In the genomic region with DNA sequence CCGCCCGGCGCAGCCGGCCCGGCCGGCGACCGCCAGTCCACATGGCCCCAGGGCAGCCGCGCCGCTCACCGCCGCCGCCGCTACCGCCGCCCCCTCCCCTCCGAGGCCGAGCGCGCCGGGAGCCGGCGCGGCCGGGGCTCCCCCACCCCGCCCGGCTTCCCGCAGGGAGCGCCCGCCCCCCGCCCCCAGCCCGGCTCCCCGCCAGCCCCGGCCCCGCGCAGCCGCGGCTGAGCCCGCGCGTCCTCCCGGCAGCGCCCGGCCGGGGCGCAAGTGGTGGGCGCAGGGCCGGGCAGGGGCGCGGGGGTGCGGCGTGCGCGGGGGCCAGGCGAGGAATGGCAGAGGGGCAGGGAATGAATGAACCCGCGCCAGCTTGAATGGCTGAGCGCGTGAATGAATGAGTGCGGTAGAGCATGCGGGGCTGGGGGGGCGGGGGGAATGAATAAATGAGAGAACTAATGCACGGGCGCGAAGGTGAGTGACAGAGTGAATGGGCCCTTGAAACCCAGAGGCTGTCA, we compare ENCODE assay signal across 9 cellular contexts. TPM values are rescaled to one million over a fixed set of nuclear protein-coding genes. Genes with fewer than 3 reads are reported as not detected.
DNase-seq lines count a peak whose midpoint lies in the region; ATAC-seq and TF ChIP-seq lines count a peak whose summit lies in the region.
"Had no signal": no experiment of that assay in that cellular context is flagged by ENCODE, and none has a peak within 500 bp of the region (broad histone marks: within the 10 kb centered on the region; RNA-seq: fewer than 3 reads in every experiment).

A gene with protein sequence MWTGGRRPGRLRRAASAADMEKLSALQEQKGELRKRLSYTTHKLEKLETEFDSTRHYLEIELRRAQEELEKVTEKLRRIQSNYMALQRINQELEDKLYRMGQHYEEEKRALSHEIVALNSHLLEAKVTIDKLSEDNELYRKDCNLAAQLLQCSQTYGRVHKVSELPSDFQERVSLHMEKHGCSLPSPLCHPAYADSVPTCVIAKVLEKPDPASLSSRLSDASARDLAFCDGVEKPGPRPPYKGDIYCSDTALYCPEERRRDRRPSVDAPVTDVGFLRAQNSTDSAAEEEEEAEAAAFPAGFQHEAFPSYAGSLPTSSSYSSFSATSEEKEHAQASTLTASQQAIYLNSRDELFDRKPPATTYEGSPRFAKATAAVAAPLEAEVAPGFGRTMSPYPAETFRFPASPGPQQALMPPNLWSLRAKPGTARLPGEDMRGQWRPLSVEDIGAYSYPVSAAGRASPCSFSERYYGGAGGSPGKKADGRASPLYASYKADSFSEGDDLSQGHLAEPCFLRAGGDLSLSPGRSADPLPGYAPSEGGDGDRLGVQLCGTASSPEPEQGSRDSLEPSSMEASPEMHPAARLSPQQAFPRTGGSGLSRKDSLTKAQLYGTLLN (minus strand): TSS at position 170 of the 515 bp plus-strand sequence. CDS start 127 bp downstream, at position 43.

- TF ChIP-seq CTCF in body of pancreas (IDR thresholded peaks at IDR 0.05), result no peak
- no peak for TF ChIP-seq CTCF in lower leg skin (IDR thresholded peaks at IDR 0.05)

- peaks cover 2% of the 10 kb centered on the region for H3K4me1 Mint-ChIP-seq in activated CD8-positive, alpha-beta memory T cell treated with anti-CD3 and anti-CD28 coated beads, Interleukin-2, amount 10 ng/mL, durations not matched to agents 7 days and 5 days

- H3K36me3 ChIP-seq in body of pancreas (replicated peaks in 1 of 2; ENCODE audit: insufficient read depth in 1 of 2, low read depth in 2 of 2), result no peaks in the 10 kb centered on the region
- H3K36me3 ChIP-seq in thymus (ENCODE audit: control insufficient read depth, insufficient read depth), result no peaks in the 10 kb centered on the region

- H3K4me3 ChIP-seq in body of pancreas (peak within 1 kb of the TSS; percentile 21 to 25), lower leg skin (ENCODE audit: low read depth, poor library complexity, severe bottlenecking) (peak within 1 kb of the TSS; percentile 32), thymus (ENCODE audit: low read length) (peak within 1 kb of the TSS; percentile 45)

- TF ChIP-seq POLR2A in body of pancreas (IDR thresholded peaks at IDR 0.05) (no peak), lower leg skin (IDR thresholded peaks at IDR 0.05) (no peak)

- H3K27ac ChIP-seq in body of pancreas (no peak within 1 kb of the TSS), thymus (ENCODE audit: low read depth) (no peak within 1 kb of the TSS)

- H3K9me3 Mint-ChIP-seq in activated CD8-positive, alpha-beta memory T cell treated with anti-CD3 and anti-CD28 coated beads, Interleukin-2, amount 10 ng/mL, durations not matched to agents 7 days and 5 days (ENCODE audit: low read depth), result no peaks in the 10 kb centered on the region

- H3K9me3 ChIP-seq in body of pancreas (no peaks in the 10 kb centered on the region), thymus (ENCODE audit: control insufficient read depth) (no peaks in the 10 kb centered on the region)

- H3K4me1 ChIP-seq in body of pancreas (peaks cover 13% of the 10 kb centered on the region), thymus (ENCODE audit: control insufficient read depth, insufficient read depth, low read length) (no peaks in the 10 kb centered on the region)

- H3K4me3 Mint-ChIP-seq in activated CD8-positive, alpha-beta memory T cell treated with anti-CD3 and anti-CD28 coated beads, Interleukin-2, amount 10 ng/mL, durations not matched to agents 7 days and 5 days, result peak within 1 kb of the TSS; percentile 41

- ATAC-seq in activated CD8-positive, alpha-beta memory T cell treated with anti-CD3 and anti-CD28 coated beads, Interleukin-2, amount 10 ng/mL, durations not matched to agents 7 days and 5 days, result no peak
- no peak for ATAC-seq in body of pancreas

- H3K36me3 Mint-ChIP-seq in activated CD8-positive, alpha-beta memory T cell treated with anti-CD3 and anti-CD28 coated beads, Interleukin-2, amount 10 ng/mL, durations not matched to agents 7 days and 5 days, result no peaks in the 10 kb centered on the region

- H3K27me3 ChIP-seq in body of pancreas (no peaks in the 10 kb centered on the region), thymus (ENCODE audit: control insufficient read depth, insufficient read depth) (peaks cover 42% of the 10 kb centered on the region)

- H3K27ac Mint-ChIP-seq in activated CD8-positive, alpha-beta memory T cell treated with anti-CD3 and anti-CD28 coated beads, Interleukin-2, amount 10 ng/mL, durations not matched to agents 7 days and 5 days, result no peak within 1 kb of the TSS

- no peak for DNase-seq in activated CD8-positive, alpha-beta memory T cell treated with anti-CD3 and anti-CD28 coated beads, Interleukin-2, amount 10 ng/mL, durations not matched to agents 7 days and 5 days
- DNase-seq in activated CD8-positive, alpha-beta memory T cell treated with anti-CD3 and anti-CD28 coated beads for 24 hours, result no peak
- DNase-seq in body of pancreas, result no peak
- DNase-seq in lower leg skin (ENCODE audit: low spot score in 2 of 2), result no peak
- no peak for DNase-seq in NK-92 treated with Interleukin-12 subunit alpha and Interleukin-12 subunit beta, amount 100 ng/mL, for 24 hours (lab: John Stamatoyannopoulos, UW)
- DNase-seq in superior temporal gyrus (ENCODE audit: extremely low spot score), result no peak
- no peak for DNase-seq in AG08395 (ENCODE audit: low spot score)

- peaks cover 41% of the 10 kb centered on the region for H3K27me3 Mint-ChIP-seq in activated CD8-positive, alpha-beta memory T cell treated with anti-CD3 and anti-CD28 coated beads, Interleukin-2, amount 10 ng/mL, durations not matched to agents 7 days and 5 days

- 0 to 1% methylated on average over 12 to 21 of the region's 66 CpGs for WGBS in body of pancreas, 2 donors
- WGBS in lower leg skin, 2 donors, result 3 to 4% methylated on average over 15 to 31 of the region's 66 CpGs
- WGBS in thymus, result 3% methylated on average over 66 of the region's 66 CpGs

- intact Hi-C loops in body of pancreas (cut with DNase I) (no loop called here), lower leg skin (cut with DNase I; ENCODE audit: low total_unique reads) (no loop called here)

- CTCF ChIA-PET in activated CD8-positive, alpha-beta memory T cell treated with anti-CD3 and anti-CD28 coated beads, Interleukin-2, amount 10 ng/mL, durations not matched to agents 7 days and 5 days (lab: Charles Lee), result interaction anchor here (1.2 to 2.1 kb wide), 3 partner anchors 58 to 68 kb away, joined by 3 to 7 read pairs (median 5); no protein-coding TSS in a partner anchor

RNA-seq across cellular contexts. Expression of the gene that starts here (rescaled TPM):
- 1 to 10 TPM; 1.4 to 1.8 TPM for total RNA-seq in activated CD8-positive, alpha-beta memory T cell treated with anti-CD3 and anti-CD28 coated beads, Interleukin-2, amount 10 ng/mL, durations not matched to agents 7 days and 5 days
- total RNA-seq in body of pancreas, result 10 to 100 TPM; 23.9 to 28.7 TPM
- total RNA-seq in lower leg skin, result 1 to 10 TPM in 3 of 4 donors, under 1 TPM in 1; 0.25 to 2.2 (median 1.6) TPM
- polyA plus RNA-seq in thymus, result 1.0 TPM
- total RNA-seq: LHCN-M2 had no signal

Comparison
In these comparisons a context has a peak if more than half of its experiments do, and no peak if none do; other contexts are left out.
1. RNA of the gene that starts here (total RNA-seq): 23.9 to 28.7 TPM in body of pancreas; 0.25 to 2.2 TPM in lower leg skin and 1.4 to 1.8 TPM in activated CD8-positive, alpha-beta memory T cell treated with anti-CD3 and anti-CD28 coated beads, Interleukin-2, amount 10 ng/mL, durations not matched to agents 7 days and 5 days; every median in the first group is over 4 times any median in the second.
2. Peak in every context shown above with its lines, with median percentiles within 50 percentile points of each other: H3K4me3 ChIP-seq.